In genomic region chr20:640674-641515, GRCh38 we compare ENCODE assay signal across 26 cellular contexts. TPM values are rescaled to one million over a fixed set of nuclear protein-coding genes. Genes with fewer than 3 reads are reported as not detected.
DNase-seq lines count a peak whose midpoint lies in the region; ATAC-seq and TF ChIP-seq lines count a peak whose summit lies in the region.
"Had no signal": no experiment of that assay in that cellular context is flagged by ENCODE, and none has a peak within 500 bp of the region (broad histone marks: within the 10 kb centered on the region; RNA-seq: fewer than 3 reads in every experiment).

No MANE protein-coding gene starts in this region.

- no peak overlapping the region for H3K27ac ChIP-seq in foreskin keratinocyte
- H3K27ac ChIP-seq: BLaER1 treated with 17β-estradiol and CSF1 and Interleukin-3, amounts not matched to agents 10 nM and 100 nM; esophagus squamous epithelium; gastrocnemius medialis; skin epidermis; uterus; WERI-Rb-1 had no signal

- TF ChIP-seq CTCF in foreskin keratinocyte (conservative IDR thresholded peaks at IDR 0.05) (no peak), progenitor cell of endocrine pancreas (IDR thresholded peaks at IDR 0.05; ENCODE audit: unreplicated experiment) (no peak)

- no peak for DNase-seq in activated naive CD8-positive, alpha-beta T cell treated with anti-CD3 and anti-CD28 coated beads for 36 hours
- DNase-seq in T-helper 17 cell (no peak), foreskin keratinocyte (no peak), progenitor cell of endocrine pancreas (ENCODE audit: low spot score, unreplicated experiment) (no peak), D341Med (ENCODE audit: low spot score) (no peak)
- DNase-seq: Calu3; effector CD8-positive, alpha-beta T cell; esophagus squamous epithelium; gastrocnemius medialis; hippocampal formation; NCI-H1048; NCI-H187; NCI-H2227 treated with DMSO at 0.1 percent for 48 hours; uterus had no signal

- H3K4me1 Mint-ChIP-seq in activated naive CD8-positive, alpha-beta T cell (ENCODE audit: low read depth), result peaks cover 8% of the 10 kb centered on the region
- no peaks in the 10 kb centered on the region for H3K4me1 Mint-ChIP-seq in activated naive CD8-positive, alpha-beta T cell treated with anti-CD3 and anti-CD28 coated beads for 36 hours
- H3K4me1 Mint-ChIP-seq in T-helper 17 cell, result peaks cover 5% of the 10 kb centered on the region
- H3K4me1 Mint-ChIP-seq in progenitor cell of endocrine pancreas (ENCODE audit: low read depth), result peaks cover 4% of the 10 kb centered on the region

- no peaks in the 10 kb centered on the region for H3K4me1 ChIP-seq in foreskin keratinocyte
- H3K4me1 ChIP-seq: uterus had no signal

- peak overlapping the region; percentile 69 for H3K4me3 Mint-ChIP-seq in activated naive CD8-positive, alpha-beta T cell
- H3K4me3 Mint-ChIP-seq in activated naive CD8-positive, alpha-beta T cell treated with anti-CD3 and anti-CD28 coated beads for 36 hours, result no peak overlapping the region
- H3K4me3 Mint-ChIP-seq in T-helper 17 cell (peak overlapping the region; percentile 63), progenitor cell of endocrine pancreas (ENCODE audit: low read depth) (peak overlapping the region; percentile 62)
- H3K4me3 Mint-ChIP-seq: T-helper 2 cell treated with Interferon-gamma antibody and Interleukin-4, amounts not matched to agents 5 μg/mL and 100 μg/mL, for 36 hours had no signal

- peaks cover 6% of the 10 kb centered on the region for H3K27me3 Mint-ChIP-seq in activated naive CD8-positive, alpha-beta T cell
- peaks cover 33% of the 10 kb centered on the region for H3K27me3 Mint-ChIP-seq in activated naive CD8-positive, alpha-beta T cell treated with anti-CD3 and anti-CD28 coated beads for 36 hours
- H3K27me3 Mint-ChIP-seq in T-helper 17 cell, result peaks cover 44% of the 10 kb centered on the region
- H3K27me3 Mint-ChIP-seq in progenitor cell of endocrine pancreas, result peaks cover 14% of the 10 kb centered on the region

- H3K27me3 ChIP-seq in foreskin keratinocyte, result peaks cover 33% of the 10 kb centered on the region
- H3K27me3 ChIP-seq: uterus had no signal

- no peaks in the 10 kb centered on the region for H3K36me3 Mint-ChIP-seq in activated naive CD8-positive, alpha-beta T cell
- no peaks in the 10 kb centered on the region for H3K36me3 Mint-ChIP-seq in activated naive CD8-positive, alpha-beta T cell treated with anti-CD3 and anti-CD28 coated beads for 36 hours
- peaks cover 3% of the 10 kb centered on the region for H3K36me3 Mint-ChIP-seq in T-helper 17 cell (ENCODE audit: low read depth)
- no peaks in the 10 kb centered on the region for H3K36me3 Mint-ChIP-seq in progenitor cell of endocrine pancreas (ENCODE audit: insufficient read depth)

- no peaks in the 10 kb centered on the region for H3K9me3 ChIP-seq in T-helper 17 cell (ENCODE audit: control insufficient read depth, low read length, poor library complexity, severe bottlenecking)
- H3K9me3 ChIP-seq: BLaER1 treated with 17β-estradiol and CSF1 and Interleukin-3, amounts not matched to agents 10 nM and 100 nM; esophagus squamous epithelium; gastrocnemius medialis; uterus had no signal

- H3K9me3 Mint-ChIP-seq in activated naive CD8-positive, alpha-beta T cell (ENCODE audit: low read depth), result no peaks in the 10 kb centered on the region
- no peaks in the 10 kb centered on the region for H3K9me3 Mint-ChIP-seq in activated naive CD8-positive, alpha-beta T cell treated with anti-CD3 and anti-CD28 coated beads for 36 hours
- no peaks in the 10 kb centered on the region for H3K9me3 Mint-ChIP-seq in progenitor cell of endocrine pancreas (ENCODE audit: low read depth)
- H3K9me3 Mint-ChIP-seq: activated T-helper 2 cell treated with anti-CD3 and anti-CD28 coated beads, Interferon-gamma antibody, Interleukin-2, Interleukin-4, amounts not matched to agents 10 μg/mL and 5 μg/mL and 100 μg/mL, durations not matched to agents 14 hours and 24 hours and 36 hours; T-helper 2 cell treated with Interferon-gamma antibody and Interleukin-4, amounts not matched to agents 5 μg/mL and 100 μg/mL, for 36 hours had no signal

- ATAC-seq in T-helper 17 cell (no peak), foreskin keratinocyte (peak; percentile 12), GM18517 (IDR thresholded peaks at IDR 0.05; ENCODE audit: unreplicated experiment) (no peak), GM19467 (IDR thresholded peaks at IDR 0.05; ENCODE audit: unreplicated experiment) (no peak)
- ATAC-seq: gastrocnemius medialis had no signal

- H3K27ac Mint-ChIP-seq in activated naive CD8-positive, alpha-beta T cell, result peak overlapping the region; percentile 16
- no peak overlapping the region for H3K27ac Mint-ChIP-seq in activated naive CD8-positive, alpha-beta T cell treated with anti-CD3 and anti-CD28 coated beads for 36 hours
- H3K27ac Mint-ChIP-seq in T-helper 17 cell (peak overlapping the region; percentile 65), progenitor cell of endocrine pancreas (peak overlapping the region; percentile 88)
- H3K27ac Mint-ChIP-seq: activated T-helper 2 cell treated with anti-CD3 and anti-CD28 coated beads, Interferon-gamma antibody, Interleukin-2, Interleukin-4, amounts not matched to agents 10 μg/mL and 5 μg/mL and 100 μg/mL, durations not matched to agents 14 hours and 24 hours and 36 hours; T-helper 2 cell treated with Interferon-gamma antibody and Interleukin-4, amounts not matched to agents 5 μg/mL and 100 μg/mL, for 36 hours had no signal

RNA-seq across cellular contexts. Expression of gene SRXN1, which starts 12.1 kb away (rescaled TPM):
- 10 to 100 TPM; 17.0 to 18.1 TPM for total RNA-seq in activated naive CD8-positive, alpha-beta T cell treated with anti-CD3 and anti-CD28 coated beads for 36 hours
- total RNA-seq in T-helper 17 cell (1 to 10 TPM; 2.9 to 3.5 TPM), foreskin keratinocyte (38.1 and 51.9 TPM in 2 replicates), progenitor cell of endocrine pancreas (12.0 and 13.8 TPM in 2 replicates)
- 33.7 and 41.6 TPM in 2 replicates for polyA plus RNA-seq in foreskin keratinocyte

RNA-seq across cellular contexts. Expression of gene TCF15, which starts 30.8 kb away (rescaled TPM):
- total RNA-seq in activated naive CD8-positive, alpha-beta T cell treated with anti-CD3 and anti-CD28 coated beads for 36 hours, result under 1 TPM; 0.14 to 0.23 TPM
- not detected for total RNA-seq in T-helper 17 cell
- not detected in 2 replicates for total RNA-seq in foreskin keratinocyte
- polyA plus RNA-seq in foreskin keratinocyte, result 0.07 TPM in 1 of 2 replicates, not detected in the other
- not detected in 2 replicates for total RNA-seq in progenitor cell of endocrine pancreas
- total RNA-seq: activated T-helper 2 cell treated with anti-CD3 and anti-CD28 coated beads, Interferon-gamma antibody, Interleukin-2, Interleukin-4, amounts not matched to agents 10 μg/mL and 5 μg/mL and 100 μg/mL, durations not matched to agents 14 hours and 24 hours and 36 hours; Calu3; esophagus squamous epithelium; LHCN-M2; liver; mononuclear cell had no signal
- polyA plus RNA-seq: liver had no signal

RNA-seq across cellular contexts. Expression of gene SCRT2, which starts 34.7 kb away (rescaled TPM):
- not detected for total RNA-seq in activated naive CD8-positive, alpha-beta T cell treated with anti-CD3 and anti-CD28 coated beads for 36 hours
- total RNA-seq in T-helper 17 cell (not detected), foreskin keratinocyte (not detected in 2 replicates), progenitor cell of endocrine pancreas (not detected in 2 replicates)
- not detected in 2 replicates for polyA plus RNA-seq in foreskin keratinocyte
- total RNA-seq: activated T-helper 2 cell treated with anti-CD3 and anti-CD28 coated beads, Interferon-gamma antibody, Interleukin-2, Interleukin-4, amounts not matched to agents 10 μg/mL and 5 μg/mL and 100 μg/mL, durations not matched to agents 14 hours and 24 hours and 36 hours; Calu3; esophagus squamous epithelium; gastrocnemius medialis; H9; LHCN-M2; liver; mononuclear cell; uterus had no signal
- polyA plus RNA-seq: liver had no signal
